In genomic region chr1:156767101-156767878, GRCh38 we compare ENCODE assay signal across 1 cellular context.
A peak's percentile ranks its signal among the peaks of the same experiment; 100 is the strongest.
TF ChIP-seq lines count a peak whose summit lies in the region.

PRCC (plus strand) TSS chr1:156767535; CDS start chr1:156767772, 237 bp downstream.

TF ChIP-seq in HEK293, 187 proteins besides CTCF, POLR2A, EP300 and RAD21 (continued from another document and continues in another):
- TF ChIP-seq, protein P1, sequence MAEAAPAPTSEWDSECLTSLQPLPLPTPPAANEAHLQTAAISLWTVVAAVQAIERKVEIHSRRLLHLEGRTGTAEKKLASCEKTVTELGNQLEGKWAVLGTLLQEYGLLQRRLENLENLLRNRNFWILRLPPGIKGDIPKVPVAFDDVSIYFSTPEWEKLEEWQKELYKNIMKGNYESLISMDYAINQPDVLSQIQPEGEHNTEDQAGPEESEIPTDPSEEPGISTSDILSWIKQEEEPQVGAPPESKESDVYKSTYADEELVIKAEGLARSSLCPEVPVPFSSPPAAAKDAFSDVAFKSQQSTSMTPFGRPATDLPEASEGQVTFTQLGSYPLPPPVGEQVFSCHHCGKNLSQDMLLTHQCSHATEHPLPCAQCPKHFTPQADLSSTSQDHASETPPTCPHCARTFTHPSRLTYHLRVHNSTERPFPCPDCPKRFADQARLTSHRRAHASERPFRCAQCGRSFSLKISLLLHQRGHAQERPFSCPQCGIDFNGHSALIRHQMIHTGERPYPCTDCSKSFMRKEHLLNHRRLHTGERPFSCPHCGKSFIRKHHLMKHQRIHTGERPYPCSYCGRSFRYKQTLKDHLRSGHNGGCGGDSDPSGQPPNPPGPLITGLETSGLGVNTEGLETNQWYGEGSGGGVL (tag by site-specific recombination; IDR thresholded peaks at IDR 0.05) = no peak
- TF ChIP-seq GLI4 (tag by site-specific recombination; IDR thresholded peaks at IDR 0.05) = peak; percentile 95
- peak; percentile 99 for TF ChIP-seq ZFP37 (tag by site-specific recombination; IDR thresholded peaks at IDR 0.05)
- peak; percentile 73 for TF ChIP-seq ZBTB11 (tag by site-specific recombination; conservative IDR thresholded peaks at IDR 0.05; ENCODE audit: low read depth)
- TF ChIP-seq KLF7 (tag by site-specific recombination; IDR thresholded peaks at IDR 0.05; ENCODE audit: borderline replicate concordance) = no peak
- peak; percentile 44; the same call in 1 of the 2 replicates for TF ChIP-seq ZNF600 (tag by site-specific recombination; IDR thresholded peaks at IDR 0.05)
- TF ChIP-seq ZNF239 (tag by site-specific recombination; IDR thresholded peaks at IDR 0.05) = no peak
- TF ChIP-seq ZBTB7A (tag by site-specific recombination; IDR thresholded peaks at IDR 0.05; ENCODE audit: low read depth) = peak; percentile 68; the same call in 1 of the 2 replicates
- peak; percentile 53; the same call in 1 of the 2 replicates for TF ChIP-seq ZNF843 (tag by site-specific recombination; IDR thresholded peaks at IDR 0.05)
- 0 out of 2 replicates have a peak, but pooled peaks have one; percentile 16 for TF ChIP-seq ZBTB21 (tag by site-specific recombination; IDR thresholded peaks at IDR 0.05)
- TF ChIP-seq ZNF324 (tag by site-specific recombination; IDR thresholded peaks at IDR 0.05) = peak; percentile 51; the same call in 1 of the 2 replicates
- peak; percentile 44; the same call in 1 of the 2 replicates for TF ChIP-seq ZSCAN16 (tag by site-specific recombination; IDR thresholded peaks at IDR 0.05)
- TF ChIP-seq, protein P2, sequence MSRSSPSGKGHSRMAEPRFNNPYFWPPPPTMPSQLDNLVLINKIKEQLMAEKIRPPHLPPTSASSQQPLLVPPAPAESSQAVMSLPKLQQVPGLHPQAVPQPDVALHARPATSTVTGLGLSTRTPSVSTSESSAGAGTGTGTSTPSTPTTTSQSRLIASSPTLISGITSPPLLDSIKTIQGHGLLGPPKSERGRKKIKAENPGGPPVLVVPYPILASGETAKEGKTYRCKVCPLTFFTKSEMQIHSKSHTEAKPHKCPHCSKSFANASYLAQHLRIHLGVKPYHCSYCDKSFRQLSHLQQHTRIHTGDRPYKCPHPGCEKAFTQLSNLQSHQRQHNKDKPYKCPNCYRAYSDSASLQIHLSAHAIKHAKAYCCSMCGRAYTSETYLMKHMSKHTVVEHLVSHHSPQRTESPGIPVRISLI (tag by site-specific recombination; IDR thresholded peaks at IDR 0.05) = peak; percentile 92
- peak; percentile 94 for TF ChIP-seq ZNF660 (tag by site-specific recombination; IDR thresholded peaks at IDR 0.05)
- TF ChIP-seq ZNF132 (tag by site-specific recombination; IDR thresholded peaks at IDR 0.05; ENCODE audit: borderline replicate concordance) = no peak
- TF ChIP-seq ZNF157 (tag by site-specific recombination; IDR thresholded peaks at IDR 0.05) = no peak
- no peak for TF ChIP-seq ZNF768 (tag by site-specific recombination; IDR thresholded peaks at IDR 0.05)
- TF ChIP-seq OSR2 (tag by site-specific recombination; IDR thresholded peaks at IDR 0.05) = no peak; the same call in 1 of the 2 replicates
- TF ChIP-seq ZNF394 (tag by site-specific recombination; IDR thresholded peaks at IDR 0.05; ENCODE audit: borderline replicate concordance) = peak; percentile 76; the same call in 1 of the 2 replicates
- no peak for TF ChIP-seq ZNF366 (tag by site-specific recombination; conservative IDR thresholded peaks at IDR 0.05)
- peak; percentile 80 for TF ChIP-seq ZNF121 (tag by site-specific recombination; IDR thresholded peaks at IDR 0.05)
- no peak for TF ChIP-seq ZNF670 (tag by site-specific recombination; IDR thresholded peaks at IDR 0.05; ENCODE audit: low read depth)
- no peak for TF ChIP-seq TRIM28 (IDR thresholded peaks at IDR 0.05; ENCODE audit: borderline replicate concordance, low read length)
- TF ChIP-seq ZNF571 (tag by site-specific recombination; IDR thresholded peaks at IDR 0.05) = no peak
- TF ChIP-seq HOXA7 (CRISPR knock-in tag; IDR thresholded peaks at IDR 0.05; ENCODE audit: borderline replicate concordance) = no peak; the same call in 1 of the 2 replicates
- no peak for TF ChIP-seq ZNF223 (tag by site-specific recombination; IDR thresholded peaks at IDR 0.05)
- no peak for TF ChIP-seq ZNF140 (tag by site-specific recombination; IDR thresholded peaks at IDR 0.05)
- TF ChIP-seq REPIN1 (tag by site-specific recombination; IDR thresholded peaks at IDR 0.05; ENCODE audit: low read depth) = no peak
- TF ChIP-seq ZNF521 (tag by site-specific recombination; IDR thresholded peaks at IDR 0.05) = no peak
- no peak for TF ChIP-seq ZNF549 (tag by site-specific recombination; IDR thresholded peaks at IDR 0.05)
- TF ChIP-seq ZNF335 (tag by site-specific recombination; conservative IDR thresholded peaks at IDR 0.05) = peak; percentile 98
- TF ChIP-seq ZNF16 (tag by site-specific recombination; IDR thresholded peaks at IDR 0.05; ENCODE audit: low read depth) = 0 out of 2 replicates have a peak, but pooled peaks have one; percentile 49
- TF ChIP-seq ZNF26 (tag by site-specific recombination; IDR thresholded peaks at IDR 0.05) = no peak
- peak; percentile 83 for TF ChIP-seq KLF8 (tag by site-specific recombination; IDR thresholded peaks at IDR 0.05)
- no peak for TF ChIP-seq ZNF473 (tag by site-specific recombination; IDR thresholded peaks at IDR 0.05)
- TF ChIP-seq, protein P3, sequence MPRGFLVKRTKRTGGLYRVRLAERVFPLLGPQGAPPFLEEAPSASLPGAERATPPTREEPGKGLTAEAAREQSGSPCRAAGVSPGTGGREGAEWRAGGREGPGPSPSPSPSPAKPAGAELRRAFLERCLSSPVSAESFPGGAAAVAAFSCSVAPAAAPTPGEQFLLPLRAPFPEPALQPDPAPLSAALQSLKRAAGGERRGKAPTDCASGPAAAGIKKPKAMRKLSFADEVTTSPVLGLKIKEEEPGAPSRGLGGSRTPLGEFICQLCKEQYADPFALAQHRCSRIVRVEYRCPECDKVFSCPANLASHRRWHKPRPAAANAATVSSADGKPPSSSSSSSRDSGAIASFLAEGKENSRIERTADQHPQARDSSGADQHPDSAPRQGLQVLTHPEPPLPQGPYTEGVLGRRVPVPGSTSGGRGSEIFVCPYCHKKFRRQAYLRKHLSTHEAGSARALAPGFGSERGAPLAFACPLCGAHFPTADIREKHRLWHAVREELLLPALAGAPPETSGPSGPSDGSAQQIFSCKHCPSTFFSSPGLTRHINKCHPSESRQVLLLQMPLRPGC (tag by site-specific recombination; IDR thresholded peaks at IDR 0.05) = 0 out of 2 replicates have a peak, but pooled peaks have one; percentile 37
- no peak for TF ChIP-seq ZNF776 (tag by site-specific recombination; IDR thresholded peaks at IDR 0.05; ENCODE audit: borderline replicate concordance)
- peak; percentile 62 for TF ChIP-seq SP2 (tag by site-specific recombination; IDR thresholded peaks at IDR 0.05)
- no peak for TF ChIP-seq ZNF707 (tag by site-specific recombination; IDR thresholded peaks at IDR 0.05)
- TF ChIP-seq ZNF791 (tag by site-specific recombination; IDR thresholded peaks at IDR 0.05) = no peak
- TF ChIP-seq ZNF211 (tag by site-specific recombination; IDR thresholded peaks at IDR 0.05; ENCODE audit: low read depth) = no peak
- no peak for TF ChIP-seq ZNF114 (tag by site-specific recombination; IDR thresholded peaks at IDR 0.05)
- no peak; the same call in 1 of the 2 replicates for TF ChIP-seq ZNF654 (tag by site-specific recombination; IDR thresholded peaks at IDR 0.05; ENCODE audit: low read depth)
- TF ChIP-seq SALL2 (tag by site-specific recombination; IDR thresholded peaks at IDR 0.05; ENCODE audit: borderline replicate concordance) = no peak
- TF ChIP-seq, protein P4, sequence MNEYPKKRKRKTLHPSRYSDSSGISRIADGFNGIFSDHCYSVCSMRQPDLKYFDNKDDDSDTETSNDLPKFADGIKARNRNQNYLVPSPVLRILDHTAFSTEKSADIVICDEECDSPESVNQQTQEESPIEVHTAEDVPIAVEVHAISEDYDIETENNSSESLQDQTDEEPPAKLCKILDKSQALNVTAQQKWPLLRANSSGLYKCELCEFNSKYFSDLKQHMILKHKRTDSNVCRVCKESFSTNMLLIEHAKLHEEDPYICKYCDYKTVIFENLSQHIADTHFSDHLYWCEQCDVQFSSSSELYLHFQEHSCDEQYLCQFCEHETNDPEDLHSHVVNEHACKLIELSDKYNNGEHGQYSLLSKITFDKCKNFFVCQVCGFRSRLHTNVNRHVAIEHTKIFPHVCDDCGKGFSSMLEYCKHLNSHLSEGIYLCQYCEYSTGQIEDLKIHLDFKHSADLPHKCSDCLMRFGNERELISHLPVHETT (tag by site-specific recombination; IDR thresholded peaks at IDR 0.05) = peak; percentile 90; the same call in 1 of the 2 replicates
- TF ChIP-seq, protein P5, sequence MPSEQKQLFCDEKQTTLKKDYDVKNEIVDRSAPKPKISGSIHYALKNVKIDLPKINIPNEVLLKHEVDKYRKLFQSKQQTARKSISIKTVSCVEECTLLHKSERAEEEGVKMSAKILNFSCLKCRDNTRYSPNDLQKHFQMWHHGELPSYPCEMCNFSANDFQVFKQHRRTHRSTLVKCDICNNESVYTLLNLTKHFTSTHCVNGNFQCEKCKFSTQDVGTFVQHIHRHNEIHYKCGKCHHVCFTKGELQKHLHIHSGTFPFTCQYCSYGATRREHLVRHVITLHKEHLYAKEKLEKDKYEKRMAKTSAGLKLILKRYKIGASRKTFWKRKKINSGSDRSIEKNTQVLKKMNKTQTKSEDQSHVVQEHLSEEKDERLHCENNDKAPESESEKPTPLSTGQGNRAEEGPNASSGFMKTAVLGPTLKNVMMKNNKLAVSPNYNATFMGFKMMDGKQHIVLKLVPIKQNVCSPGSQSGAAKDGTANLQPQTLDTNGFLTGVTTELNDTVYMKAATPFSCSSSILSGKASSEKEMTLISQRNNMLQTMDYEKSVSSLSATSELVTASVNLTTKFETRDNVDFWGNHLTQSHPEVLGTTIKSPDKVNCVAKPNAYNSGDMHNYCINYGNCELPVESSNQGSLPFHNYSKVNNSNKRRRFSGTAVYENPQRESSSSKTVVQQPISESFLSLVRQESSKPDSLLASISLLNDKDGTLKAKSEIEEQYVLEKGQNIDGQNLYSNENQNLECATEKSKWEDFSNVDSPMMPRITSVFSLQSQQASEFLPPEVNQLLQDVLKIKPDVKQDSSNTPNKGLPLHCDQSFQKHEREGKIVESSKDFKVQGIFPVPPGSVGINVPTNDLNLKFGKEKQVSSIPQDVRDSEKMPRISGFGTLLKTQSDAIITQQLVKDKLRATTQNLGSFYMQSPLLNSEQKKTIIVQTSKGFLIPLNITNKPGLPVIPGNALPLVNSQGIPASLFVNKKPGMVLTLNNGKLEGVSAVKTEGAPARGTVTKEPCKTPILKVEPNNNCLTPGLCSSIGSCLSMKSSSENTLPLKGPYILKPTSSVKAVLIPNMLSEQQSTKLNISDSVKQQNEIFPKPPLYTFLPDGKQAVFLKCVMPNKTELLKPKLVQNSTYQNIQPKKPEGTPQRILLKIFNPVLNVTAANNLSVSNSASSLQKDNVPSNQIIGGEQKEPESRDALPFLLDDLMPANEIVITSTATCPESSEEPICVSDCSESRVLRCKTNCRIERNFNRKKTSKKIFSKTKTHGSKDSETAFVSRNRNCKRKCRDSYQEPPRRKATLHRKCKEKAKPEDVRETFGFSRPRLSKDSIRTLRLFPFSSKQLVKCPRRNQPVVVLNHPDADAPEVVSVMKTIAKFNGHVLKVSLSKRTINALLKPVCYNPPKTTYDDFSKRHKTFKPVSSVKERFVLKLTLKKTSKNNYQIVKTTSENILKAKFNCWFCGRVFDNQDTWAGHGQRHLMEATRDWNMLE (tag by site-specific recombination; conservative IDR thresholded peaks at IDR 0.05; ENCODE audit: low read depth) = peak; percentile 56
- TF ChIP-seq RBAK (tag by site-specific recombination; IDR thresholded peaks at IDR 0.05) = no peak
- TF ChIP-seq, protein P6, sequence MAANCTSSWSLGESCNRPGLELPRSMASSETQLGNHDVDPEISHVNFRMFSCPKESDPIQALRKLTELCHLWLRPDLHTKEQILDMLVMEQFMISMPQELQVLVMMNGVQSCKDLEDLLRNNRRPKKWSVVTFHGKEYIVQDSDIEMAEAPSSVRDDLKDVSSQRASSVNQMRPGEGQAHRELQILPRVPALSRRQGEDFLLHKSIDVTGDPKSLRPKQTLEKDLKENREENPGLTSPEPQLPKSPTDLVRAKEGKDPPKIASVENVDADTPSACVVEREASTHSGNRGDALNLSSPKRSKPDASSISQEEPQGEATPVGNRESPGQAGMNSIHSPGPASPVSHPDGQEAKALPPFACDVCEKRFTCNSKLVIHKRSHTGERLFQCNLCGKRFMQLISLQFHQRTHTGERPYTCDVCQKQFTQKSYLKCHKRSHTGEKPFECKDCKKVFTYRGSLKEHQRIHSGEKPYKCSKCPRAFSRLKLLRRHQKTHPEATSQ (tag by site-specific recombination; IDR thresholded peaks at IDR 0.05) = peak; percentile 89
